ENCODE assay signal across 11 cellular contexts in the genomic region with DNA sequence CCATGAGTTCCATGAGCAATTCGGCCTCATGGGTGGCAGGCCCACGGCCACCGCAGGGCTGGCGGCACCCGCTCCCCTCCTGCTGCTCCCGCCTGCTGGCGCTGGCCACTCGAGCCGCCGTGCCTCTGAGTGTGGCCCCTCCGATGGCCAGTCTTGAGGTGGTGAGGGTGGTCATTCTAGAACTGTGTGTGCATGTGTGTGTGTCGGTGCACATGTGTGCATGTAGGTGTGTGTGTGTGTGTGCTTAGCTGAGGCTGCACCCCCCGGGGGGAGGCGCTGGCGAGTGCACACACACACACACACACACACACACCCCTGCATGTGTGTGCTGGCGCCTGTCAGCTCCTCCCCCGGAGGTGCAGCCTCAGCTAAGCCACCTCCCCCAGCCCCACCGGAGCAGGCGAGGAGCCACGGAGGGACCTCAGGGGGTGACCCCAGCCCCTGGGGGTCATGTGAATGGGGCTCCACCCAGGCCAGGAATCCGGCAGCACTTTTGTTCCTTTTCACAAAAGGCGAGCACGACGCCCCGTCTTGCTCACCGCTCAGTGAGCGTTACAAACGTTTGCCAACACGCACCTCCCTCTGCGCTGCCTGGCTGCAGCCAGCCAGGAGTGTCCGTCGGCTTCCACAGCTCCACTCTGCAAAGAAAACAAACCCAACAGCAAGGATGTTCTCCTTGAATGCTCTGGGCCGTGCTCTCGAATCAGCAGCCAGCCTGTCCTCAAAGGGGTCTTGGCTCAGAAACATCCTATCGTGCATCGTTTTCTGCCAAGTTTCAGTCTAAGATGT. TPM values are rescaled to one million over a fixed set of nuclear protein-coding genes. Genes with fewer than 3 reads are reported as not detected.
DNase-seq lines count a peak whose midpoint lies in the region; ATAC-seq and TF ChIP-seq lines count a peak whose summit lies in the region.
"Had no signal": no experiment of that assay in that cellular context is flagged by ENCODE, and none has a peak within 500 bp of the region (broad histone marks: within the 10 kb centered on the region; RNA-seq: fewer than 3 reads in every experiment).

No MANE protein-coding gene starts in this region.

- H2AFZ ChIP-seq in ACC112 (ENCODE audit: low read length, unreplicated experiment), result peak overlapping the region; percentile 3

- H3K36me3 ChIP-seq in ACC112 (ENCODE audit: insufficient read depth, low read length) (no peaks in the 10 kb centered on the region), vagina (no peaks in the 10 kb centered on the region)
- H3K36me3 ChIP-seq: esophagus muscularis mucosa had no signal

- H3K9me3 ChIP-seq in vagina, result no peaks in the 10 kb centered on the region
- H3K9me3 ChIP-seq: esophagus muscularis mucosa had no signal

- DNase-seq in HK-2 (ENCODE audit: unreplicated experiment) (peak; percentile 76), choroid plexus epithelial cell (ENCODE audit: low read depth) (peak; percentile 79), memory B cell (ENCODE audit: low spot score in 2 of 2) (no peak), vagina (ENCODE audit: extremely low spot score in 2 of 2) (no peak), iPS-NIHi7 (ENCODE audit: extremely low spot score) (no peak)
- no peak for DNase-seq in stimulated activated CD4-positive, alpha-beta T cell treated with anti-CD3 and anti-CD28 coated beads, Interleukin-12 subunit alpha, Interleukin-12 subunit beta, amount 100 ng/mL, for 4 hours
- DNase-seq: NCI-H1436 treated with DMSO at 0.1 percent for 48 hours had no signal

- no peaks in the 10 kb centered on the region for H3K4me1 Mint-ChIP-seq in memory B cell

- H3K9me3 Mint-ChIP-seq in memory B cell, result no peaks in the 10 kb centered on the region

- ATAC-seq in memory B cell (ENCODE audit: low read depth), result peak; percentile 22
- ATAC-seq in HG02642 (IDR thresholded peaks at IDR 0.05; ENCODE audit: poor library complexity, unreplicated experiment), result no peak

- H3K27ac ChIP-seq in ACC112 (ENCODE audit: low read depth, low read length) (peak overlapping the region; percentile 66), vagina (no peak overlapping the region)

- no peak overlapping the region for H3K4me3 Mint-ChIP-seq in memory B cell
- H3K4me3 Mint-ChIP-seq: activated T-helper 1 cell treated with anti-CD3 and anti-CD28 coated beads, Interleukin-12 subunit alpha, Interleukin-12 subunit beta, Interleukin-2, Interleukin-4 antibody, amounts not matched to agents 30 ng/mL and 10 ng/mL and 1 ng/mL, durations not matched to agents 14 hours and 24 hours and 36 hours had no signal

- H3K4me3 ChIP-seq in ACC112 (ENCODE audit: low read depth, low read length), result peak overlapping the region; percentile 47
- H3K4me3 ChIP-seq in choroid plexus epithelial cell (ENCODE audit: low read depth, low read length), result peak overlapping the region; percentile 20
- peak overlapping the region in 1 of 2 donors; percentile 10 for H3K4me3 ChIP-seq in vagina

- no peak overlapping the region for H3K27ac Mint-ChIP-seq in memory B cell
- H3K27ac Mint-ChIP-seq: activated T-helper 1 cell treated with anti-CD3 and anti-CD28 coated beads, Interleukin-12 subunit alpha, Interleukin-12 subunit beta, Interleukin-2, Interleukin-4 antibody, amounts not matched to agents 30 ng/mL and 10 ng/mL and 1 ng/mL, durations not matched to agents 14 hours and 24 hours and 36 hours had no signal

- TF ChIP-seq CTCF in choroid plexus epithelial cell (conservative IDR thresholded peaks at IDR 0.05; ENCODE audit: low read depth, low read length) (no peak), vagina (IDR thresholded peaks at IDR 0.05) (no peak)

- H3K79me2 ChIP-seq in ACC112 (ENCODE audit: control insufficient read depth, insufficient read depth, low read length, unreplicated experiment), result no peaks in the 10 kb centered on the region

- H3K27me3 ChIP-seq in ACC112 (ENCODE audit: insufficient read depth, low read length) (no peaks in the 10 kb centered on the region), vagina (no peaks in the 10 kb centered on the region)

- intact Hi-C loops in vagina (cut with DNase I), result no loop called here

- peaks cover 51% of the 10 kb centered on the region for H3K4me1 ChIP-seq in ACC112 (ENCODE audit: control insufficient read depth, insufficient read depth, low read length, unreplicated experiment)
- peaks cover 47% of the 10 kb centered on the region for H3K4me1 ChIP-seq in vagina

- no peaks in the 10 kb centered on the region for H3K36me3 Mint-ChIP-seq in memory B cell

- no peak for TF ChIP-seq POLR2A in vagina (IDR thresholded peaks at IDR 0.05)

- peaks cover 14% of the 10 kb centered on the region for H3K27me3 Mint-ChIP-seq in memory B cell

RNA-seq across cellular contexts. Expression of a gene that starts 29.9 kb away (rescaled TPM):
- total RNA-seq in vagina, result 20.9 TPM

RNA-seq across cellular contexts. Expression of a gene that starts 48.1 kb away (rescaled TPM):
- total RNA-seq in vagina, result 2.9 TPM

RNA-seq across cellular contexts. Expression of a gene that starts 54.5 kb away (rescaled TPM):
- total RNA-seq in vagina, result 28.0 TPM

Comparison
In these comparisons a context has a peak if more than half of its experiments do, and no peak if none do; other contexts are left out.
1. DNase-seq: peak in HK-2 (single experiment) and choroid plexus epithelial cell (single experiment); none in memory B cell (0 of 2), vagina (0 of 2), iPS-NIHi7 (single experiment) and stimulated activated CD4-positive, alpha-beta T cell treated with anti-CD3 and anti-CD28 coated beads, Interleukin-12 subunit alpha, Interleukin-12 subunit beta, amount 100 ng/mL, for 4 hours (single experiment).